In the genomic region with DNA sequence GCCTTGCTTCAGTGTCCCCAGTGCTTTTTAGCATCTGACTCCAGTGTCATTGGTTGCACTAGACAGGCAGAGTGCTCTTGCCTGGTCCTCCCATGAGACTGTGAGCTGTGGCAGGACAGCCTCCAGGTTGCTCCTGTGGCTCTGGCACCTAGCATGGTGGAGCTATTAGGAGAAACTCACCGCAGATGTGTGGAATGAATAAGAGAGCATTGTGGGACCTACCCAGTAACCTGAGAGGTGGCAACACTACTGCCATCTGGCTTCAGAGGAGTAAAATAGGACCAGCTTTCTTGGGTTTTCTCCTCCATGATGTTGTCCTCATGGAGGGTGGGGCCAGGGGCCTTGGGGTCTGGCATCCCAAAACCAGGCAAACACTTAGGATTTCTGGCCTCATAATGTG, we compare ENCODE assay signal across 24 cellular contexts.
DNase-seq lines count a peak whose midpoint lies in the region; ATAC-seq and TF ChIP-seq lines count a peak whose summit lies in the region.
"Had no signal": no experiment of that assay in that cellular context is flagged by ENCODE, and none has a peak within 500 bp of the region (broad histone marks: within the 10 kb centered on the region; RNA-seq: fewer than 3 reads in every experiment).

No MANE protein-coding gene starts in this region.

- no peak overlapping the region for H3K23ac ChIP-seq in mesendoderm (ENCODE audit: low read length)

- H3K4me1 ChIP-seq in OCI-LY3 (ENCODE audit: low read length) (peaks cover 8% of the 10 kb centered on the region), mesendoderm (ENCODE audit: control insufficient read depth, low read depth, low read length) (no peaks in the 10 kb centered on the region)
- H3K4me1 ChIP-seq: body of pancreas, Peyer's patch, vagina had no signal

- no peak overlapping the region for H3K9ac ChIP-seq in OCI-LY3 (ENCODE audit: low read length)
- H3K9ac ChIP-seq in mesendoderm (ENCODE audit: low read length) = no peak overlapping the region

- H3K27ac ChIP-seq in OCI-LY3 (ENCODE audit: low read length) (peak overlapping the region; percentile 28), mesendoderm (ENCODE audit: low read depth, low read length) (no peak overlapping the region)
- H3K27ac ChIP-seq: body of pancreas, esophagus squamous epithelium, Peyer's patch, thoracic aorta, vagina had no signal

- no peaks in the 10 kb centered on the region for H3K27me3 ChIP-seq in OCI-LY3 (ENCODE audit: low read depth, low read length)
- H3K27me3 ChIP-seq in mesendoderm (ENCODE audit: insufficient read depth, low read length, poor library complexity) = no peaks in the 10 kb centered on the region
- H3K27me3 ChIP-seq: body of pancreas, esophagus squamous epithelium, Peyer's patch, vagina had no signal

- no peak overlapping the region for H3K4ac ChIP-seq in mesendoderm (ENCODE audit: low read depth, low read length)

- H3K36me3 ChIP-seq in OCI-LY3 (replicated peaks; ENCODE audit: low read depth, low read length) (peaks cover 92% of the 10 kb centered on the region), mesendoderm (ENCODE audit: control insufficient read depth, insufficient read depth, low read length) (no peaks in the 10 kb centered on the region)
- H3K36me3 ChIP-seq: esophagus squamous epithelium, Peyer's patch, thoracic aorta, vagina had no signal

- ATAC-seq in GM18868 (IDR thresholded peaks at IDR 0.05; ENCODE audit: unreplicated experiment) = peak; percentile 65
- ATAC-seq: body of pancreas; effector memory CD8-positive, alpha-beta T cell had no signal

- H3K79me1 ChIP-seq in mesendoderm (ENCODE audit: low read length) = no peaks in the 10 kb centered on the region

- no peak overlapping the region for H3K4me3 ChIP-seq in OCI-LY3 (ENCODE audit: low read length)
- H3K4me3 ChIP-seq in mesendoderm (ENCODE audit: low read length) = no peak overlapping the region
- H3K4me3 ChIP-seq in foreskin fibroblast (ENCODE audit: low read depth in 1 of 2, low read length in 2 of 2) = no peak overlapping the region
- H3K4me3 ChIP-seq: body of pancreas, esophagus squamous epithelium, Peyer's patch, thoracic aorta, vagina had no signal

- H3K56ac ChIP-seq in mesendoderm (ENCODE audit: low read length) = no peak overlapping the region

- H4K8ac ChIP-seq in mesendoderm (ENCODE audit: low read depth, low read length) = no peak overlapping the region

- H3K4me2 ChIP-seq in OCI-LY3 (ENCODE audit: low read length) = no peak overlapping the region
- no peak overlapping the region for H3K4me2 ChIP-seq in mesendoderm (ENCODE audit: low read length)

- peak; percentile 44 for TF ChIP-seq CTCF in OCI-LY3 (IDR thresholded peaks at IDR 0.05; ENCODE audit: low read depth, low read length)
- TF ChIP-seq CTCF in foreskin fibroblast (IDR thresholded peaks at IDR 0.05; ENCODE audit: low read depth, low read length) = no peak

- H3K79me2 ChIP-seq in OCI-LY3 (ENCODE audit: low read length) (peaks cover 84% of the 10 kb centered on the region), mesendoderm (ENCODE audit: control insufficient read depth, insufficient read depth, low read length) (no peaks in the 10 kb centered on the region)

- H4K20me1 ChIP-seq in OCI-LY3 (ENCODE audit: insufficient read depth, low read length) = peaks cover 64% of the 10 kb centered on the region

- H2AK5ac ChIP-seq in mesendoderm (ENCODE audit: low read length) = no peak overlapping the region

- no CpG with 5 or more reads among the region's 1 CpG for WGBS in mesendoderm (ENCODE audit: extremely low coverage, insufficient coverage, low lambda C conversion rate)

- H2BK15ac ChIP-seq in mesendoderm (replicated peaks; ENCODE audit: low read depth) = no peak overlapping the region

- H3K9me3 ChIP-seq in OCI-LY3 (ENCODE audit: insufficient read depth, low read length) = no peaks in the 10 kb centered on the region
- H3K9me3 ChIP-seq: body of pancreas, esophagus squamous epithelium, Peyer's patch, thoracic aorta, vagina had no signal

- H4K5ac ChIP-seq in mesendoderm (ENCODE audit: low read length) = no peak overlapping the region

- no peak overlapping the region for H3K18ac ChIP-seq in mesendoderm (ENCODE audit: low read length)

- H2AFZ ChIP-seq in OCI-LY3 (ENCODE audit: low read depth, low read length) = no peak overlapping the region

- no peak overlapping the region for H2BK5ac ChIP-seq in mesendoderm (ENCODE audit: low read length)

- no peak overlapping the region for H2BK120ac ChIP-seq in mesendoderm (ENCODE audit: low read depth, low read length)

- DNase-seq in ELR (ENCODE audit: low read depth) (peak; percentile 1), mesendoderm (peak; percentile 29), NCI-H345 treated with DMSO at 0.1 percent for 48 hours (lab: John Stamatoyannopoulos, UW; ENCODE audit: unreplicated experiment) (no peak), foreskin fibroblast (no peak)
- no peak for DNase-seq in stimulated activated CD4-positive, alpha-beta T cell treated with anti-CD3 and anti-CD28 coated beads, Interleukin-4, amount 100 ng/mL, for 1 hour
- DNase-seq: activated CD4-positive, alpha-beta T cell treated with anti-CD3 and anti-CD28 coated beads, Interleukin-2, amount 50 U/mL, for 4 hours; activated effector memory CD4-positive, alpha-beta T cell treated with anti-CD3 and anti-CD28 coated beads, Interleukin-2, amount 50 U/mL, for 16 hours; body of pancreas; CD4-positive, CD25-positive, alpha-beta regulatory T cell; effector memory CD8-positive, alpha-beta T cell; esophagus squamous epithelium; GDM1; kidney glomerular epithelial cell; MM.1S; NCI-H1694 treated with DMSO at 0.1 percent for 48 hours; NCI-H446; occipital lobe; Peyer's patch; stimulated activated CD4-positive, alpha-beta T cell treated with anti-CD3 and anti-CD28 coated beads, Interleukin-2, amount 100 ng/mL, for 48 hours; stimulated activated naive CD4-positive, alpha-beta T cell treated with Interleukin-2 at 50 U/mL for 16 hours had no signal

Comparison
In these comparisons a context has a peak if more than half of its experiments do, and no peak if none do; other contexts are left out.
1. DNase-seq: peak in ELR (single experiment) and mesendoderm (single experiment); none in NCI-H345 treated with DMSO at 0.1 percent for 48 hours (single experiment), stimulated activated CD4-positive, alpha-beta T cell treated with anti-CD3 and anti-CD28 coated beads, Interleukin-4, amount 100 ng/mL, for 1 hour (single experiment) and foreskin fibroblast (0 of 2).